In the genomic region with DNA sequence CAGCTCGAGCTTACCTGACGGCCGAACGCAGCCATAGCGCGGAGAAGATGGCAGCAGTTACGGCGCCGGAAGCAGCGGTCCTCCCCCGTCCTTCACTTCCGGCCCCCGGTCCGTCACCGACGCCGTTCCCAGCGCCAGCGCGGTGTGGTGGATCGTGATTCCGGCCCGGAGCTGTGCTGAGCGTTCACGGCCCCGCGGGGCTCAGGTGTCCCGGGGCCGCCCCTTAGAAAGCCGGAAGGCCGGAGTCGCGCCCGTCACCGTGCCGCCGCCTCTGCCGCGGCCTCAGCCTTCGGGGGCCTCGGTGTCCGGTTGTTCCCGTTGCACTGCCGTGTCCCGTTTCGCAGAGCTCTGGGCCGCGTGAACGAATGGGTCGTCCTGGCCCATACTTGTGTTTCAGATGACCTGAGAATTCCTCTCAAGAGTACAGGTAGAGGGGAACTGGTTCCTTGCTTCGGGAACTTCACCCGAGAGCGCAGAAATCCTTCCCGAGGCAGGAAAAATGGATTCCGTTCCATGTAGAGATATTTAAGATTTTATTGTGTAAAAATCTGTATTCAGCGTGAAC, we compare ENCODE assay signal across 1 cellular context.
A peak's percentile ranks its signal among the peaks of the same experiment; 100 is the strongest.
TF ChIP-seq lines count a peak whose summit lies in the region.

A gene with protein sequence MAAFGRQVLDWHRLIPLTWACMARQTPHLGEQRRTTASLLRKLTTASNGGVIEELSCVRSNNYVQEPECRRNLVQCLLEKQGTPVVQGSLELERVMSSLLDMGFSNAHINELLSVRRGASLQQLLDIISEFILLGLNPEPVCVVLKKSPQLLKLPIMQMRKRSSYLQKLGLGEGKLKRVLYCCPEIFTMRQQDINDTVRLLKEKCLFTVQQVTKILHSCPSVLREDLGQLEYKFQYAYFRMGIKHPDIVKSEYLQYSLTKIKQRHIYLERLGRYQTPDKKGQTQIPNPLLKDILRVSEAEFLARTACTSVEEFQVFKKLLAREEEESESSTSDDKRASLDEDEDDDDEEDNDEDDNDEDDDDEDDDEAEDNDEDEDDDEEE (minus strand): TSS at position 49 of the 565 bp plus-strand sequence. CDS start 14 bp downstream, at position 35.

TF ChIP-seq in GM12878, 131 proteins besides CTCF, POLR2A, EP300 and RAD21 (continued from another document and continues in another):
- TF ChIP-seq, protein P1, sequence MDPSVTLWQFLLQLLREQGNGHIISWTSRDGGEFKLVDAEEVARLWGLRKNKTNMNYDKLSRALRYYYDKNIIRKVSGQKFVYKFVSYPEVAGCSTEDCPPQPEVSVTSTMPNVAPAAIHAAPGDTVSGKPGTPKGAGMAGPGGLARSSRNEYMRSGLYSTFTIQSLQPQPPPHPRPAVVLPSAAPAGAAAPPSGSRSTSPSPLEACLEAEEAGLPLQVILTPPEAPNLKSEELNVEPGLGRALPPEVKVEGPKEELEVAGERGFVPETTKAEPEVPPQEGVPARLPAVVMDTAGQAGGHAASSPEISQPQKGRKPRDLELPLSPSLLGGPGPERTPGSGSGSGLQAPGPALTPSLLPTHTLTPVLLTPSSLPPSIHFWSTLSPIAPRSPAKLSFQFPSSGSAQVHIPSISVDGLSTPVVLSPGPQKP (IDR thresholded peaks at IDR 0.05; ENCODE audit: low read depth, low read length) = peak; percentile 96
- TF ChIP-seq, protein P2, sequence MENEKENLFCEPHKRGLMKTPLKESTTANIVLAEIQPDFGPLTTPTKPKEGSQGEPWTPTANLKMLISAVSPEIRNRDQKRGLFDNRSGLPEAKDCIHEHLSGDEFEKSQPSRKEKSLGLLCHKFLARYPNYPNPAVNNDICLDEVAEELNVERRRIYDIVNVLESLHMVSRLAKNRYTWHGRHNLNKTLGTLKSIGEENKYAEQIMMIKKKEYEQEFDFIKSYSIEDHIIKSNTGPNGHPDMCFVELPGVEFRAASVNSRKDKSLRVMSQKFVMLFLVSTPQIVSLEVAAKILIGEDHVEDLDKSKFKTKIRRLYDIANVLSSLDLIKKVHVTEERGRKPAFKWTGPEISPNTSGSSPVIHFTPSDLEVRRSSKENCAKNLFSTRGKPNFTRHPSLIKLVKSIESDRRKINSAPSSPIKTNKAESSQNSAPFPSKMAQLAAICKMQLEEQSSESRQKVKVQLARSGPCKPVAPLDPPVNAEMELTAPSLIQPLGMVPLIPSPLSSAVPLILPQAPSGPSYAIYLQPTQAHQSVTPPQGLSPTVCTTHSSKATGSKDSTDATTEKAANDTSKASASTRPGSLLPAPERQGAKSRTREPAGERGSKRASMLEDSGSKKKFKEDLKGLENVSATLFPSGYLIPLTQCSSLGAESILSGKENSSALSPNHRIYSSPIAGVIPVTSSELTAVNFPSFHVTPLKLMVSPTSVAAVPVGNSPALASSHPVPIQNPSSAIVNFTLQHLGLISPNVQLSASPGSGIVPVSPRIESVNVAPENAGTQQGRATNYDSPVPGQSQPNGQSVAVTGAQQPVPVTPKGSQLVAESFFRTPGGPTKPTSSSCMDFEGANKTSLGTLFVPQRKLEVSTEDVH (IDR thresholded peaks at IDR 0.05; ENCODE audit: low read depth, partially characterized antibody) = peak; percentile 46
- TF ChIP-seq TARDBP (IDR thresholded peaks at IDR 0.05; ENCODE audit: borderline replicate concordance) (peak; percentile 79; the same call in 1 of the 2 replicates), SREBF2 (IDR thresholded peaks at IDR 0.05; ENCODE audit: low read length) (peak; percentile 66; the same call in 1 of the 2 replicates), MTA2 (IDR thresholded peaks at IDR 0.05; ENCODE audit: low read depth) (no peak), SRF (IDR thresholded peaks at IDR 0.05; ENCODE audit: low read depth in 2 of 2, low read length in 2 of 2) (peak in 1 of 2 experiments; percentile 91; a peak in 3 of 4 replicates), ZBED1 (IDR thresholded peaks at IDR 0.05; ENCODE audit: borderline replicate concordance) (peak; percentile 21), ZNF207 (IDR thresholded peaks at IDR 0.05; ENCODE audit: borderline replicate concordance) (peak; percentile 96), RB1 (IDR thresholded peaks at IDR 0.05; ENCODE audit: borderline replicate concordance) (peak; percentile 96; the same call in 1 of the 2 replicates), NFYA (IDR thresholded peaks at IDR 0.05; ENCODE audit: borderline replicate concordance, low read depth, low read length) (no peak), SMC3 (IDR thresholded peaks at IDR 0.05; ENCODE audit: borderline replicate concordance, low read length) (peak; percentile 36; the same call in 1 of the 2 replicates), MTA3 (IDR thresholded peaks at IDR 0.05; ENCODE audit: borderline replicate concordance, low read length) (no peak; the same call in 1 of the 2 replicates), ZNF217 (IDR thresholded peaks at IDR 0.05) (peak; percentile 81), CREM (IDR thresholded peaks at IDR 0.05; ENCODE audit: low read depth) (peak; percentile 92), JUND (IDR thresholded peaks at IDR 0.05; ENCODE audit: low read depth, low read length) (0 out of 2 replicates have a peak, but pooled peaks have one; percentile 33), RAD51 (IDR thresholded peaks at IDR 0.05) (no peak), BHLHE40 (IDR thresholded peaks at IDR 0.05; ENCODE audit: borderline replicate concordance in 1 of 2, low read depth in 2 of 2, low read length in 1 of 2) (peak; percentile 69 to 82), CREB1 (IDR thresholded peaks at IDR 0.05; ENCODE audit: low read depth) (peak; percentile 86), RELA (IDR thresholded peaks at IDR 0.05; ENCODE audit: borderline replicate concordance, partially characterized antibody) (peak; percentile 86), SMAD1 (IDR thresholded peaks at IDR 0.05; ENCODE audit: low read depth, partially characterized antibody) (no peak), FOXK2 (IDR thresholded peaks at IDR 0.05) (peak; percentile 42; the same call in 1 of the 2 replicates), ZZZ3 (IDR thresholded peaks at IDR 0.05; ENCODE audit: control insufficient read depth, insufficient read length, low read depth) (no peak), EED (IDR thresholded peaks at IDR 0.05; ENCODE audit: low read depth) (no peak; the same call in 1 of the 2 replicates), BCL11A (IDR thresholded peaks at IDR 0.05; ENCODE audit: low read depth, low read length) (no peak), NR2F1 (conservative IDR thresholded peaks at IDR 0.05) (peak; percentile 59; the same call in 1 of the 2 replicates), CHD1 (IDR thresholded peaks at IDR 0.05; ENCODE audit: low read depth, low read length) (0 out of 2 replicates have a peak, but pooled peaks have one; percentile 44), DPF2 (IDR thresholded peaks at IDR 0.05) (peak; percentile 89), BACH1 (IDR thresholded peaks at IDR 0.05; ENCODE audit: borderline replicate concordance) (peak; percentile 88; the same call in 1 of the 2 replicates), TAF1 (IDR thresholded peaks at IDR 0.05; ENCODE audit: borderline replicate concordance, low read depth, low read length) (peak; percentile 93; the same call in 1 of the 2 replicates), ETV6 (conservative IDR thresholded peaks at IDR 0.05 in 1 of 2, IDR thresholded peaks at IDR 0.05 in 1 of 2; ENCODE audit: borderline replicate concordance in 1 of 2, low read depth in 1 of 2) (peak in 1 of 2 experiments; percentile 46; a peak in 1 of 4 replicates)
- TF ChIP-seq, protein P3, sequence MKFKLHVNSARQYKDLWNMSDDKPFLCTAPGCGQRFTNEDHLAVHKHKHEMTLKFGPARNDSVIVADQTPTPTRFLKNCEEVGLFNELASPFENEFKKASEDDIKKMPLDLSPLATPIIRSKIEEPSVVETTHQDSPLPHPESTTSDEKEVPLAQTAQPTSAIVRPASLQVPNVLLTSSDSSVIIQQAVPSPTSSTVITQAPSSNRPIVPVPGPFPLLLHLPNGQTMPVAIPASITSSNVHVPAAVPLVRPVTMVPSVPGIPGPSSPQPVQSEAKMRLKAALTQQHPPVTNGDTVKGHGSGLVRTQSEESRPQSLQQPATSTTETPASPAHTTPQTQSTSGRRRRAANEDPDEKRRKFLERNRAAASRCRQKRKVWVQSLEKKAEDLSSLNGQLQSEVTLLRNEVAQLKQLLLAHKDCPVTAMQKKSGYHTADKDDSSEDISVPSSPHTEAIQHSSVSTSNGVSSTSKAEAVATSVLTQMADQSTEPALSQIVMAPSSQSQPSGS (IDR thresholded peaks at IDR 0.05; ENCODE audit: low read length) = no peak
- TF ChIP-seq, protein P4, sequence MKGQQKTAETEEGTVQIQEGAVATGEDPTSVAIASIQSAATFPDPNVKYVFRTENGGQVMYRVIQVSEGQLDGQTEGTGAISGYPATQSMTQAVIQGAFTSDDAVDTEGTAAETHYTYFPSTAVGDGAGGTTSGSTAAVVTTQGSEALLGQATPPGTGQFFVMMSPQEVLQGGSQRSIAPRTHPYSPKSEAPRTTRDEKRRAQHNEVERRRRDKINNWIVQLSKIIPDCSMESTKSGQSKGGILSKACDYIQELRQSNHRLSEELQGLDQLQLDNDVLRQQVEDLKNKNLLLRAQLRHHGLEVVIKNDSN (IDR thresholded peaks at IDR 0.05; ENCODE audit: borderline replicate concordance, extremely low read length, insufficient read depth, low read depth, low read length) = peak; percentile 43
- TF ChIP-seq, protein P5, sequence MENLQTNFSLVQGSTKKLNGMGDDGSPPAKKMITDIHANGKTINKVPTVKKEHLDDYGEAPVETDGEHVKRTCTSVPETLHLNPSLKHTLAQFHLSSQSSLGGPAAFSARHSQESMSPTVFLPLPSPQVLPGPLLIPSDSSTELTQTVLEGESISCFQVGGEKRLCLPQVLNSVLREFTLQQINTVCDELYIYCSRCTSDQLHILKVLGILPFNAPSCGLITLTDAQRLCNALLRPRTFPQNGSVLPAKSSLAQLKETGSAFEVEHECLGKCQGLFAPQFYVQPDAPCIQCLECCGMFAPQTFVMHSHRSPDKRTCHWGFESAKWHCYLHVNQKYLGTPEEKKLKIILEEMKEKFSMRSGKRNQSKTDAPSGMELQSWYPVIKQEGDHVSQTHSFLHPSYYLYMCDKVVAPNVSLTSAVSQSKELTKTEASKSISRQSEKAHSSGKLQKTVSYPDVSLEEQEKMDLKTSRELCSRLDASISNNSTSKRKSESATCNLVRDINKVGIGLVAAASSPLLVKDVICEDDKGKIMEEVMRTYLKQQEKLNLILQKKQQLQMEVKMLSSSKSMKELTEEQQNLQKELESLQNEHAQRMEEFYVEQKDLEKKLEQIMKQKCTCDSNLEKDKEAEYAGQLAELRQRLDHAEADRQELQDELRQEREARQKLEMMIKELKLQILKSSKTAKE (IDR thresholded peaks at IDR 0.05; ENCODE audit: low read depth, poor library complexity, severe bottlenecking) = peak; percentile 17
- TF ChIP-seq, protein P6, sequence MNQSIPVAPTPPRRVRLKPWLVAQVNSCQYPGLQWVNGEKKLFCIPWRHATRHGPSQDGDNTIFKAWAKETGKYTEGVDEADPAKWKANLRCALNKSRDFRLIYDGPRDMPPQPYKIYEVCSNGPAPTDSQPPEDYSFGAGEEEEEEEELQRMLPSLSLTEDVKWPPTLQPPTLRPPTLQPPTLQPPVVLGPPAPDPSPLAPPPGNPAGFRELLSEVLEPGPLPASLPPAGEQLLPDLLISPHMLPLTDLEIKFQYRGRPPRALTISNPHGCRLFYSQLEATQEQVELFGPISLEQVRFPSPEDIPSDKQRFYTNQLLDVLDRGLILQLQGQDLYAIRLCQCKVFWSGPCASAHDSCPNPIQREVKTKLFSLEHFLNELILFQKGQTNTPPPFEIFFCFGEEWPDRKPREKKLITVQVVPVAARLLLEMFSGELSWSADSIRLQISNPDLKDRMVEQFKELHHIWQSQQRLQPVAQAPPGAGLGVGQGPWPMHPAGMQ (IDR thresholded peaks at IDR 0.05; ENCODE audit: borderline replicate concordance) = no peak
- TF ChIP-seq, protein P7, sequence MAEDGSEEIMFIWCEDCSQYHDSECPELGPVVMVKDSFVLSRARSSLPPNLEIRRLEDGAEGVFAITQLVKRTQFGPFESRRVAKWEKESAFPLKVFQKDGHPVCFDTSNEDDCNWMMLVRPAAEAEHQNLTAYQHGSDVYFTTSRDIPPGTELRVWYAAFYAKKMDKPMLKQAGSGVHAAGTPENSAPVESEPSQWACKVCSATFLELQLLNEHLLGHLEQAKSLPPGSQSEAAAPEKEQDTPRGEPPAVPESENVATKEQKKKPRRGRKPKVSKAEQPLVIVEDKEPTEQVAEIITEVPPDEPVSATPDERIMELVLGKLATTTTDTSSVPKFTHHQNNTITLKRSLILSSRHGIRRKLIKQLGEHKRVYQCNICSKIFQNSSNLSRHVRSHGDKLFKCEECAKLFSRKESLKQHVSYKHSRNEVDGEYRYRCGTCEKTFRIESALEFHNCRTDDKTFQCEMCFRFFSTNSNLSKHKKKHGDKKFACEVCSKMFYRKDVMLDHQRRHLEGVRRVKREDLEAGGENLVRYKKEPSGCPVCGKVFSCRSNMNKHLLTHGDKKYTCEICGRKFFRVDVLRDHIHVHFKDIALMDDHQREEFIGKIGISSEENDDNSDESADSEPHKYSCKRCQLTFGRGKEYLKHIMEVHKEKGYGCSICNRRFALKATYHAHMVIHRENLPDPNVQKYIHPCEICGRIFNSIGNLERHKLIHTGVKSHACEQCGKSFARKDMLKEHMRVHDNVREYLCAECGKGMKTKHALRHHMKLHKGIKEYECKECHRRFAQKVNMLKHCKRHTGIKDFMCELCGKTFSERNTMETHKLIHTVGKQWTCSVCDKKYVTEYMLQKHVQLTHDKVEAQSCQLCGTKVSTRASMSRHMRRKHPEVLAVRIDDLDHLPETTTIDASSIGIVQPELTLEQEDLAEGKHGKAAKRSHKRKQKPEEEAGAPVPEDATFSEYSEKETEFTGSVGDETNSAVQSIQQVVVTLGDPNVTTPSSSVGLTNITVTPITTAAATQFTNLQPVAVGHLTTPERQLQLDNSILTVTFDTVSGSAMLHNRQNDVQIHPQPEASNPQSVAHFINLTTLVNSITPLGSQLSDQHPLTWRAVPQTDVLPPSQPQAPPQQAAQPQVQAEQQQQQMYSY (CRISPR knock-in tag; IDR thresholded peaks at IDR 0.05) = no peak
- TF ChIP-seq, protein P8, sequence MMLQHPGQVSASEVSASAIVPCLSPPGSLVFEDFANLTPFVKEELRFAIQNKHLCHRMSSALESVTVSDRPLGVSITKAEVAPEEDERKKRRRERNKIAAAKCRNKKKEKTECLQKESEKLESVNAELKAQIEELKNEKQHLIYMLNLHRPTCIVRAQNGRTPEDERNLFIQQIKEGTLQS (IDR thresholded peaks at IDR 0.05; ENCODE audit: borderline replicate concordance, extremely low read depth, low read depth, low read length) = no peak
- TF ChIP-seq, protein P9, sequence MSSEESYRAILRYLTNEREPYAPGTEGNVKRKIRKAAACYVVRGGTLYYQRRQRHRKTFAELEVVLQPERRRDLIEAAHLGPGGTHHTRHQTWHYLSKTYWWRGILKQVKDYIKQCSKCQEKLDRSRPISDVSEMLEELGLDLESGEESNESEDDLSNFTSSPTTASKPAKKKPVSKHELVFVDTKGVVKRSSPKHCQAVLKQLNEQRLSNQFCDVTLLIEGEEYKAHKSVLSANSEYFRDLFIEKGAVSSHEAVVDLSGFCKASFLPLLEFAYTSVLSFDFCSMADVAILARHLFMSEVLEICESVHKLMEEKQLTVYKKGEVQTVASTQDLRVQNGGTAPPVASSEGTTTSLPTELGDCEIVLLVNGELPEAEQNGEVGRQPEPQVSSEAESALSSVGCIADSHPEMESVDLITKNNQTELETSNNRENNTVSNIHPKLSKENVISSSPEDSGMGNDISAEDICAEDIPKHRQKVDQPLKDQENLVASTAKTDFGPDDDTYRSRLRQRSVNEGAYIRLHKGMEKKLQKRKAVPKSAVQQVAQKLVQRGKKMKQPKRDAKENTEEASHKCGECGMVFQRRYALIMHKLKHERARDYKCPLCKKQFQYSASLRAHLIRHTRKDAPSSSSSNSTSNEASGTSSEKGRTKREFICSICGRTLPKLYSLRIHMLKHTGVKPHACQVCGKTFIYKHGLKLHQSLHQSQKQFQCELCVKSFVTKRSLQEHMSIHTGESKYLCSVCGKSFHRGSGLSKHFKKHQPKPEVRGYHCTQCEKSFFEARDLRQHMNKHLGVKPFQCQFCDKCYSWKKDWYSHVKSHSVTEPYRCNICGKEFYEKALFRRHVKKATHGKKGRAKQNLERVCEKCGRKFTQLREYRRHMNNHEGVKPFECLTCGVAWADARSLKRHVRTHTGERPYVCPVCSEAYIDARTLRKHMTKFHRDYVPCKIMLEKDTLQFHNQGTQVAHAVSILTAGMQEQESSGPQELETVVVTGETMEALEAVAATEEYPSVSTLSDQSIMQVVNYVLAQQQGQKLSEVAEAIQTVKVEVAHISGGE (CRISPR knock-in tag; IDR thresholded peaks at IDR 0.05) = peak; percentile 96
